ENCODE assay signal across 13 cellular contexts in genomic region chr17:6548034-6548433, GRCh38. TPM values are rescaled to one million over a fixed set of nuclear protein-coding genes. Genes with fewer than 3 reads are reported as not detected.
DNase-seq lines count a peak whose midpoint lies in the region; ATAC-seq and TF ChIP-seq lines count a peak whose summit lies in the region.
"Had no signal": no experiment of that assay in that cellular context is flagged by ENCODE, and none has a peak within 500 bp of the region (broad histone marks: within the 10 kb centered on the region; RNA-seq: fewer than 3 reads in every experiment).

No MANE protein-coding gene starts in this region.

- TF ChIP-seq CTCF in CD8-positive, alpha-beta T cell (IDR thresholded peaks at IDR 0.05), result no peak
- no peak for TF ChIP-seq CTCF in neural progenitor cell (IDR thresholded peaks at IDR 0.05)

- no peak for ATAC-seq in CD8-positive, alpha-beta T cell
- no peak for ATAC-seq in T-helper 17 cell
- ATAC-seq: effector memory CD8-positive, alpha-beta T cell had no signal

- intact Hi-C loops in CD8-positive, alpha-beta T cell (cut with DNase I, micrococcal nuclease), result no loop called here

- H3K4me2 ChIP-seq in neural progenitor cell, result no peak overlapping the region

- peak overlapping the region; percentile 8 for H3K4me3 Mint-ChIP-seq in CD8-positive, alpha-beta T cell
- H3K4me3 Mint-ChIP-seq in T-helper 17 cell (peak overlapping the region; percentile 76), neural progenitor cell (no peak overlapping the region)
- H3K4me3 Mint-ChIP-seq: effector memory CD8-positive, alpha-beta T cell; neural crest cell had no signal

- H3K79me2 ChIP-seq in neural progenitor cell (ENCODE audit: low read depth), result no peaks in the 10 kb centered on the region

- no peak overlapping the region for H3K27ac Mint-ChIP-seq in CD8-positive, alpha-beta T cell
- H3K27ac Mint-ChIP-seq in T-helper 17 cell (no peak overlapping the region), neural progenitor cell (peak overlapping the region; percentile 44)

- no peaks in the 10 kb centered on the region for H3K4me1 ChIP-seq in CD8-positive, alpha-beta T cell (ENCODE audit: insufficient read depth, low read length)
- peaks cover 15% of the 10 kb centered on the region for H3K4me1 ChIP-seq in neural progenitor cell

- no peaks in the 10 kb centered on the region for H3K9me3 ChIP-seq in CD8-positive, alpha-beta T cell (ENCODE audit: low read length)
- no peaks in the 10 kb centered on the region for H3K9me3 ChIP-seq in T-helper 17 cell (ENCODE audit: control insufficient read depth, low read length, poor library complexity, severe bottlenecking)
- no peaks in the 10 kb centered on the region for H3K9me3 ChIP-seq in neural progenitor cell (ENCODE audit: low read depth)

- no peaks in the 10 kb centered on the region for H3K36me3 Mint-ChIP-seq in CD8-positive, alpha-beta T cell
- H3K36me3 Mint-ChIP-seq in T-helper 17 cell (ENCODE audit: low read depth) (peaks cover 5% of the 10 kb centered on the region), neural progenitor cell (no peaks in the 10 kb centered on the region)

- H4K20me1 ChIP-seq in neural progenitor cell (ENCODE audit: low read depth), result no peaks in the 10 kb centered on the region

- H2AFZ ChIP-seq in neural progenitor cell (replicated peaks), result no peak overlapping the region

- no peaks in the 10 kb centered on the region for H3F3A ChIP-seq in neural progenitor cell (ENCODE audit: low read depth)

- no peak overlapping the region for H3K4me3 ChIP-seq in CD8-positive, alpha-beta T cell (ENCODE audit: low read depth, low read length)
- no peak overlapping the region for H3K4me3 ChIP-seq in neural progenitor cell

- no peak overlapping the region for H3K27ac ChIP-seq in CD8-positive, alpha-beta T cell (ENCODE audit: low read depth, low read length)
- H3K27ac ChIP-seq in neural progenitor cell, result no peak overlapping the region

- POLR2A ChIA-PET in CD8-positive, alpha-beta T cell (lab: Charles Lee), result interaction anchor here (1.0 to 1.2 kb wide), 2 partner anchors 12 to 14 kb away, joined by 3 read pairs; no protein-coding TSS in a partner anchor

- H3K4me1 Mint-ChIP-seq in CD8-positive, alpha-beta T cell (ENCODE audit: low read depth), result peaks cover 10% of the 10 kb centered on the region
- H3K4me1 Mint-ChIP-seq in T-helper 17 cell, result peaks cover 13% of the 10 kb centered on the region
- H3K4me1 Mint-ChIP-seq in neural progenitor cell, result peaks cover 10% of the 10 kb centered on the region

- H3K9me3 Mint-ChIP-seq in CD8-positive, alpha-beta T cell, result no peaks in the 10 kb centered on the region
- H3K9me3 Mint-ChIP-seq in neural progenitor cell, result no peaks in the 10 kb centered on the region
- H3K9me3 Mint-ChIP-seq: activated T-helper 1 cell treated with anti-CD3 and anti-CD28 coated beads, Interleukin-12 subunit alpha, Interleukin-12 subunit beta, Interleukin-2, Interleukin-4 antibody, amounts not matched to agents 30 ng/mL and 10 ng/mL and 1 ng/mL, durations not matched to agents 14 hours and 24 hours and 36 hours; effector memory CD8-positive, alpha-beta T cell; neural crest cell had no signal

- no peak overlapping the region for H3K9ac ChIP-seq in neural progenitor cell

- peak; percentile 33 for DNase-seq in A172 (ENCODE audit: low spot score)
- no peak for DNase-seq in CD8-positive, alpha-beta T cell
- DNase-seq in T-helper 17 cell, result no peak
- no peak for DNase-seq in neural progenitor cell (ENCODE audit: low spot score)
- no peak for DNase-seq in HUDEP-2 (lab: John Stamatoyannopoulos, UW; ENCODE audit: unreplicated experiment in 76 of 76)
- DNase-seq in DMS 273 treated with DMSO at 0.1 percent for 48 hours (lab: John Stamatoyannopoulos, UW), result no peak
- DNase-seq in NCI-H1092 treated with DMSO at 0.1 percent for 48 hours (lab: John Stamatoyannopoulos, UW), result no peak
- DNase-seq: effector memory CD8-positive, alpha-beta T cell; kidney glomerular epithelial cell; mesendoderm; NCI-H2029 treated with DMSO at 0.1 percent for 48 hours had no signal

- no peaks in the 10 kb centered on the region for H3K36me3 ChIP-seq in CD8-positive, alpha-beta T cell (ENCODE audit: insufficient read depth, low read length)
- no peaks in the 10 kb centered on the region for H3K36me3 ChIP-seq in neural progenitor cell

- no peaks in the 10 kb centered on the region for H3K27me3 ChIP-seq in CD8-positive, alpha-beta T cell (ENCODE audit: insufficient read depth, low read length)
- no peaks in the 10 kb centered on the region for H3K27me3 ChIP-seq in neural progenitor cell

- H3K27me3 Mint-ChIP-seq in CD8-positive, alpha-beta T cell (ENCODE audit: low read depth), result no peaks in the 10 kb centered on the region
- H3K27me3 Mint-ChIP-seq in T-helper 17 cell, result peaks cover 5% of the 10 kb centered on the region
- peaks cover 17% of the 10 kb centered on the region for H3K27me3 Mint-ChIP-seq in neural progenitor cell (ENCODE audit: insufficient read depth, low read depth)

- CTCF ChIA-PET in CD8-positive, alpha-beta T cell (lab: Charles Lee), result no interaction called here

RNA-seq across cellular contexts. Expression of gene PITPNM3, which starts 8.3 kb away (rescaled TPM):
- total RNA-seq in A172 (2014; rRNA removed; shearing (Covaris generic)), result 9.8 and 13.0 TPM in 2 replicates
- total RNA-seq in CD8-positive, alpha-beta T cell, result under 1 TPM; 0.25 to 0.30 TPM
- total RNA-seq in T-helper 17 cell, result under 1 TPM; 0.31 to 0.52 TPM
- 2.8 and 5.0 TPM in 2 replicates for total RNA-seq in neural progenitor cell (ENCODE audit: low replicate concordance)
